17 cellular contexts compared by ENCODE assay signal in genomic region chr7:25859732-25860131, GRCh38.
DNase-seq lines count a peak whose midpoint lies in the region; ATAC-seq and TF ChIP-seq lines count a peak whose summit lies in the region.
"Had no signal": no experiment of that assay in that cellular context is flagged by ENCODE, and none has a peak within 500 bp of the region (broad histone marks: within the 10 kb centered on the region; RNA-seq: fewer than 3 reads in every experiment).

No MANE protein-coding gene starts in this region.

- peak overlapping the region; percentile 97 for H3K27ac ChIP-seq in RWPE1
- H3K27ac ChIP-seq: adrenal gland, heart right ventricle, left ventricle myocardium inferior, neutrophil, skin epidermis, stomach had no signal

- no peak for DNase-seq in activated naive CD8-positive, alpha-beta T cell treated with anti-CD3 and anti-CD28 coated beads, Interleukin-2, amount 50 U/mL, for 24 hours
- no peak for DNase-seq in RWPE1 (ENCODE audit: low spot score)
- no peak for DNase-seq in endothelial cell (ENCODE audit: low spot score)
- DNase-seq in SK-N-DZ (ENCODE audit: low spot score) = no peak
- DNase-seq in NCI-H2107 (lab: John Stamatoyannopoulos, UW) = no peak
- DNase-seq in HT-29 (ENCODE audit: low spot score) = no peak
- DNase-seq: activated CD4-positive, alpha-beta T cell treated with anti-CD3 and anti-CD28 coated beads, Interleukin-2, amount 50 U/mL, for 1 hour; adrenal gland; heart right ventricle; Kasumi-1; left ventricle myocardium inferior; NCI-H1105 treated with DMSO at 0.1 percent for 48 hours; stomach; transverse colon had no signal

- peak overlapping the region; percentile 44 for H3K4me3 Mint-ChIP-seq in activated naive CD8-positive, alpha-beta T cell
- no peak overlapping the region for H3K4me3 Mint-ChIP-seq in activated naive CD8-positive, alpha-beta T cell treated with anti-CD3 and anti-CD28 coated beads, Interleukin-2, amount 50 U/mL, for 24 hours
- H3K4me3 Mint-ChIP-seq in endothelial cell (ENCODE audit: unreplicated experiment) = no peak overlapping the region

- H3K9me3 Mint-ChIP-seq in activated naive CD8-positive, alpha-beta T cell (ENCODE audit: low read depth) = peaks cover 6% of the 10 kb centered on the region
- peaks cover 17% of the 10 kb centered on the region for H3K9me3 Mint-ChIP-seq in activated naive CD8-positive, alpha-beta T cell treated with anti-CD3 and anti-CD28 coated beads, Interleukin-2, amount 50 U/mL, for 24 hours
- no peaks in the 10 kb centered on the region for H3K9me3 Mint-ChIP-seq in endothelial cell (ENCODE audit: unreplicated experiment)

- H3K36me3 Mint-ChIP-seq in activated naive CD8-positive, alpha-beta T cell = peaks cover 12% of the 10 kb centered on the region
- peaks cover 17% of the 10 kb centered on the region for H3K36me3 Mint-ChIP-seq in activated naive CD8-positive, alpha-beta T cell treated with anti-CD3 and anti-CD28 coated beads, Interleukin-2, amount 50 U/mL, for 24 hours (ENCODE audit: low read depth)
- H3K36me3 Mint-ChIP-seq in endothelial cell (ENCODE audit: low read depth, unreplicated experiment) = no peaks in the 10 kb centered on the region

- CTCF ChIA-PET in RWPE1 (lab: Yijun Ruan, JAX) = no interaction called here

- ATAC-seq in activated naive CD8-positive, alpha-beta T cell treated with anti-CD3 and anti-CD28 coated beads, Interleukin-2, amount 50 U/mL, for 24 hours = no peak
- ATAC-seq: heart right ventricle had no signal

- H3K27me3 Mint-ChIP-seq in activated naive CD8-positive, alpha-beta T cell = peaks cover 43% of the 10 kb centered on the region
- peaks cover 6% of the 10 kb centered on the region for H3K27me3 Mint-ChIP-seq in activated naive CD8-positive, alpha-beta T cell treated with anti-CD3 and anti-CD28 coated beads, Interleukin-2, amount 50 U/mL, for 24 hours
- peaks cover 5% of the 10 kb centered on the region for H3K27me3 Mint-ChIP-seq in endothelial cell (ENCODE audit: unreplicated experiment)

- POLR2A ChIA-PET in RWPE1 (lab: Yijun Ruan, JAX; ENCODE audit: low non-redundant PET) = no interaction called here

- H3K4me1 Mint-ChIP-seq in activated naive CD8-positive, alpha-beta T cell (ENCODE audit: low read depth) = peaks cover 13% of the 10 kb centered on the region
- H3K4me1 Mint-ChIP-seq in activated naive CD8-positive, alpha-beta T cell treated with anti-CD3 and anti-CD28 coated beads, Interleukin-2, amount 50 U/mL, for 24 hours = peaks cover 28% of the 10 kb centered on the region
- H3K4me1 Mint-ChIP-seq in endothelial cell (ENCODE audit: unreplicated experiment) = peaks cover 25% of the 10 kb centered on the region

- H3K27ac Mint-ChIP-seq in activated naive CD8-positive, alpha-beta T cell = peak overlapping the region; percentile 72
- no peak overlapping the region for H3K27ac Mint-ChIP-seq in activated naive CD8-positive, alpha-beta T cell treated with anti-CD3 and anti-CD28 coated beads, Interleukin-2, amount 50 U/mL, for 24 hours
- peak overlapping the region; percentile 65 for H3K27ac Mint-ChIP-seq in endothelial cell (ENCODE audit: unreplicated experiment)

- TF ChIP-seq CTCF in RWPE1 (conservative IDR thresholded peaks at IDR 0.05; ENCODE audit: low read depth) (no peak), endothelial cell (IDR thresholded peaks at IDR 0.05; ENCODE audit: unreplicated experiment) (no peak)
